ENCODE assay signal across 25 cellular contexts in the genomic region with DNA sequence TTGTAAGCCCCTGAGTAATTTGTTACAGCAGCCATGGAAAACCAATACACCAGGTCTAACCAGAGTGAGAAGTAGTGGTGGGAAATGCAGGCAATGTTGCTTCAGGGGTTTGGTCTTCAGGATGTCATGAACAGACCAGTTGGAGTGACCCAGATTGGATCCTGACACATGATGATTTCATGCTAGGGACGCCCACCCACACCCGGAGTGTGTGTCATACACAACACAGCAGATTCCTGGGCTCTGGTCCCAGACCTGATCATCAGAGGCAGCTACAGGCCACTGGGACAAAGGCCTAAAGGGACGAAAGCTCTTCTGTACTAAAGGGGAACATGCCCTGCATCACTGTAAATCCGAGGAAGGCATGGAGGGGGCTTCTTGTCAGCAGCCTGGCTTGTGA.
"Had no signal": no experiment of that assay in that cellular context is flagged by ENCODE, and none has a peak within 500 bp of the region (broad histone marks: within the 10 kb centered on the region; RNA-seq: fewer than 3 reads in every experiment).

No MANE protein-coding gene starts in this region.

- H3K9me3 ChIP-seq: SK-N-SH had no signal

- H3K4me3 ChIP-seq: cardiac muscle cell, SJCRH30 had no signal

- DNase-seq: activated CD4-positive, alpha-beta memory T cell treated with anti-CD3 and anti-CD28 coated beads, Interleukin-2, amount 10 ng/mL, durations not matched to agents 7 days and 5 days; activated CD4-positive, alpha-beta T cell treated with anti-CD3 and anti-CD28 coated beads for 36 hours; activated CD4-positive, alpha-beta T cell treated with anti-CD3 and anti-CD28 coated beads, Interleukin-2, amount 50 U/mL, for 1 hour; activated naive CD4-positive, alpha-beta T cell; activated T-cell treated with anti-CD3 and anti-CD28 coated beads for 4 hours; aorta; brain microvascular endothelial cell; MV-4-11; NCI-H1092 treated with DMSO at 0.1 percent for 48 hours; NCI-H1417 treated with DMSO at 0.1 percent for 48 hours; NCI-H1694; NCI-H2029; NCI-H2107; NCI-H2171 treated with DMSO at 0.1 percent for 48 hours; NCI-H345; NCI-H510A; NCI-H526 treated with DMSO at 0.1 percent for 48 hours; NCI-H82; NK-92 treated with Interleukin-12 subunit alpha and Interleukin-12 subunit beta, amount 100 ng/mL, for 24 hours; SJCRH30; SK-N-SH; T-helper 1 cell; WERI-Rb-1 had no signal

- H3K4me1 ChIP-seq: SJCRH30 had no signal

- H3K27me3 ChIP-seq: brain microvascular endothelial cell, cardiac muscle cell had no signal

- H3K36me3 ChIP-seq: brain microvascular endothelial cell, cardiac muscle cell, SJCRH30, WERI-Rb-1 had no signal

- H3K27ac ChIP-seq: brain microvascular endothelial cell, cardiac muscle cell, KMS-11, SJCRH30, WERI-Rb-1 had no signal
